Comparison of ENCODE assay signal across 6 cellular contexts in genomic region chr22:50269573-50270301, GRCh38. TPM values are rescaled to one million over a fixed set of nuclear protein-coding genes. Genes with fewer than 3 reads are reported as not detected.
DNase-seq lines count a peak whose midpoint lies in the region; ATAC-seq and TF ChIP-seq lines count a peak whose summit lies in the region.

No MANE protein-coding gene starts in this region.

- H3K36me3 Mint-ChIP-seq in CD4-positive, alpha-beta T cell (ENCODE audit: low read depth): no peaks in the 10 kb centered on the region
- H3K36me3 Mint-ChIP-seq in naive thymus-derived CD8-positive, alpha-beta T cell: no peaks in the 10 kb centered on the region

- peak overlapping the region; percentile 75 for H3K4me3 Mint-ChIP-seq in CD4-positive, alpha-beta T cell
- H3K4me3 Mint-ChIP-seq in naive thymus-derived CD8-positive, alpha-beta T cell: peak overlapping the region; percentile 45 to 77 (median 61)

- H3K27me3 ChIP-seq in CD4-positive, alpha-beta T cell (ENCODE audit: control insufficient read depth, insufficient read depth, low read length): no peaks in the 10 kb centered on the region
- H3K27me3 ChIP-seq in MM.1S (replicated peaks; ENCODE audit: insufficient read depth, low read length): peaks cover 20% of the 10 kb centered on the region

- intact Hi-C loops in CD4-positive, alpha-beta T cell (cut with DNase I, micrococcal nuclease): loop anchor here (2.0 to 10.0 kb wide), 3 partner anchors 17 to 345 kb away; partner anchors contain the start of gene PPP6R2 (in 1 of the 2)

- H3K27ac ChIP-seq in CD4-positive, alpha-beta T cell (ENCODE audit: low read depth, low read length): no peak overlapping the region
- H3K27ac ChIP-seq in MM.1S (ENCODE audit: low read length): no peak overlapping the region
- H3K27ac ChIP-seq in angular gyrus (ENCODE audit: low read depth, low read length): peak overlapping the region; percentile 59

- POLR2A ChIA-PET in CD4-positive, alpha-beta T cell (lab: Charles Lee): interaction anchor here (0.6 to 1.6 kb wide), 2 partner anchors 19 to 351 kb away, joined by 3 to 5 read pairs; partner anchors contain the start of gene HDAC10
- POLR2A ChIA-PET in naive thymus-derived CD8-positive, alpha-beta T cell (lab: Charles Lee): no interaction called here

- CTCF ChIA-PET in CD4-positive, alpha-beta T cell (lab: Charles Lee): interaction anchor here (2.1 kb wide), 1 partner anchor 73 kb away, joined by 6 read pairs; the partner anchor contains the start of gene PPP6R2

- no peaks in the 10 kb centered on the region for H3K36me3 ChIP-seq in MM.1S (replicated peaks; ENCODE audit: insufficient read depth, low read length)

- H3K9me2 ChIP-seq in MM.1S (replicated peaks; ENCODE audit: insufficient read depth, low read length): no peaks in the 10 kb centered on the region

- peaks cover 6% of the 10 kb centered on the region for H3K27me3 Mint-ChIP-seq in CD4-positive, alpha-beta T cell
- peaks cover 0 to 9% (median 1%) of the 10 kb centered on the region in 5 donors for H3K27me3 Mint-ChIP-seq in naive thymus-derived CD8-positive, alpha-beta T cell

- peak overlapping the region; percentile 45; the same call in 1 of the 2 replicates for H3K4me2 ChIP-seq in MM.1S (ENCODE audit: low read depth, low read length)

- H3K79me2 ChIP-seq in MM.1S (ENCODE audit: low read length): no peaks in the 10 kb centered on the region

- peaks cover 22% of the 10 kb centered on the region for H3K4me1 Mint-ChIP-seq in CD4-positive, alpha-beta T cell (ENCODE audit: low read depth)
- H3K4me1 Mint-ChIP-seq in naive thymus-derived CD8-positive, alpha-beta T cell: peaks cover 5 to 23% (median 16%) of the 10 kb centered on the region in 4 donors

- peak in 4 of 10 experiments; percentile 18 to 46 (median 30) for DNase-seq in CD4-positive, alpha-beta T cell
- DNase-seq in MM.1S: no peak
- peak in 3 of 10 donors; percentile 29 to 44 (median 40) for DNase-seq in naive thymus-derived CD8-positive, alpha-beta T cell
- no peak for DNase-seq in KG1 (lab: John Stamatoyannopoulos, UW)
- DNase-seq in NCI-H1092 treated with DMSO at 0.1 percent for 48 hours (lab: John Stamatoyannopoulos, UW): no peak

- no peak overlapping the region for H3K27ac Mint-ChIP-seq in CD4-positive, alpha-beta T cell
- no peak overlapping the region for H3K27ac Mint-ChIP-seq in naive thymus-derived CD8-positive, alpha-beta T cell

- peak; percentile 18 for ATAC-seq in CD4-positive, alpha-beta T cell (ENCODE audit: poor library complexity)
- peak; percentile 39 for ATAC-seq in naive thymus-derived CD8-positive, alpha-beta T cell

- no peaks in the 10 kb centered on the region for H3K9me3 ChIP-seq in CD4-positive, alpha-beta T cell (ENCODE audit: control insufficient read depth, low read length)
- no peaks in the 10 kb centered on the region for H3K9me3 ChIP-seq in MM.1S (replicated peaks; ENCODE audit: insufficient read depth, low read length)

- H3F3A ChIP-seq in MM.1S (ENCODE audit: insufficient read depth, low read length): peaks cover 12% of the 10 kb centered on the region; the same call in 1 of the 2 replicates

- H4K20me1 ChIP-seq in MM.1S (ENCODE audit: insufficient read depth, low read length): no peaks in the 10 kb centered on the region

- peaks cover 9% of the 10 kb centered on the region; the same call in 1 of the 2 replicates for H3K4me1 ChIP-seq in MM.1S (ENCODE audit: low read length)

- peak overlapping the region; percentile 27; the same call in 1 of the 2 replicates for H3K4me3 ChIP-seq in MM.1S (ENCODE audit: low read length)

- no peak overlapping the region for H3K9ac ChIP-seq in MM.1S (ENCODE audit: low read length)

- TF ChIP-seq CTCF in CD4-positive, alpha-beta T cell (IDR thresholded peaks at IDR 0.05): no peak
- no peak for TF ChIP-seq CTCF in MM.1S (IDR thresholded peaks at IDR 0.05; ENCODE audit: low read length)

- no peak overlapping the region for H2AFZ ChIP-seq in MM.1S (ENCODE audit: low read length)

- no peaks in the 10 kb centered on the region for H3K9me3 Mint-ChIP-seq in CD4-positive, alpha-beta T cell
- H3K9me3 Mint-ChIP-seq in naive thymus-derived CD8-positive, alpha-beta T cell: no peaks in the 10 kb centered on the region

RNA-seq across cellular contexts. Expression of gene MAPK11, which starts 0.4 kb away (rescaled TPM):
- total RNA-seq in CD4-positive, alpha-beta T cell: 1 to 10 TPM; 4.2 to 4.9 TPM
- 1 to 10 TPM in 1 of 2 experiments, under 1 TPM in 1; 0.86 to 1.2 TPM for total RNA-seq in naive thymus-derived CD8-positive, alpha-beta T cell
- polyA plus RNA-seq in naive thymus-derived CD8-positive, alpha-beta T cell: under 1 TPM; 0.13 to 0.24 (median 0.16) TPM

RNA-seq across cellular contexts. Expression of gene MAPK12, which starts 8.3 kb away (rescaled TPM):
- 1 to 10 TPM; 1.2 to 1.3 TPM for total RNA-seq in CD4-positive, alpha-beta T cell
- 1 to 10 TPM; 2.1 to 2.9 TPM for total RNA-seq in naive thymus-derived CD8-positive, alpha-beta T cell
- polyA plus RNA-seq in naive thymus-derived CD8-positive, alpha-beta T cell: under 1 TPM in 2 of 3 donors, not detected in 1; 0.02 to 0.03 TPM

RNA-seq across cellular contexts. Expression of gene HDAC10, which starts 18.7 kb away (rescaled TPM):
- 10 to 100 TPM; 87.3 to 88.7 TPM for total RNA-seq in CD4-positive, alpha-beta T cell
- total RNA-seq in naive thymus-derived CD8-positive, alpha-beta T cell: 100 to 1,000 TPM; 107 to 114 TPM
- 1 to 10 TPM; 5.4 to 7.8 (median 6.4) TPM for polyA plus RNA-seq in naive thymus-derived CD8-positive, alpha-beta T cell

RNA-seq across cellular contexts. Expression of gene TUBGCP6, which starts 24.9 kb away (rescaled TPM):
- 100 to 1,000 TPM; 124 to 126 TPM for total RNA-seq in CD4-positive, alpha-beta T cell
- 100 to 1,000 TPM; 153 to 156 TPM for total RNA-seq in naive thymus-derived CD8-positive, alpha-beta T cell
- polyA plus RNA-seq in naive thymus-derived CD8-positive, alpha-beta T cell: 10 to 100 TPM in 2 of 3 donors, 1 to 10 TPM in 1; 9.3 to 25.2 (median 17.3) TPM

RNA-seq across cellular contexts. Expression of gene PLXNB2, which starts 37.7 kb away (rescaled TPM):
- total RNA-seq in CD4-positive, alpha-beta T cell: 1 to 10 TPM; 2.8 to 3.9 TPM
- 10 to 100 TPM; 14.3 to 16.7 TPM for total RNA-seq in naive thymus-derived CD8-positive, alpha-beta T cell
- polyA plus RNA-seq in naive thymus-derived CD8-positive, alpha-beta T cell: 1 to 10 TPM in 2 of 3 donors, under 1 TPM in 1; 0.72 to 4.1 (median 1.1) TPM
